ENCODE assay signal across 3 cellular contexts in the genomic region with DNA sequence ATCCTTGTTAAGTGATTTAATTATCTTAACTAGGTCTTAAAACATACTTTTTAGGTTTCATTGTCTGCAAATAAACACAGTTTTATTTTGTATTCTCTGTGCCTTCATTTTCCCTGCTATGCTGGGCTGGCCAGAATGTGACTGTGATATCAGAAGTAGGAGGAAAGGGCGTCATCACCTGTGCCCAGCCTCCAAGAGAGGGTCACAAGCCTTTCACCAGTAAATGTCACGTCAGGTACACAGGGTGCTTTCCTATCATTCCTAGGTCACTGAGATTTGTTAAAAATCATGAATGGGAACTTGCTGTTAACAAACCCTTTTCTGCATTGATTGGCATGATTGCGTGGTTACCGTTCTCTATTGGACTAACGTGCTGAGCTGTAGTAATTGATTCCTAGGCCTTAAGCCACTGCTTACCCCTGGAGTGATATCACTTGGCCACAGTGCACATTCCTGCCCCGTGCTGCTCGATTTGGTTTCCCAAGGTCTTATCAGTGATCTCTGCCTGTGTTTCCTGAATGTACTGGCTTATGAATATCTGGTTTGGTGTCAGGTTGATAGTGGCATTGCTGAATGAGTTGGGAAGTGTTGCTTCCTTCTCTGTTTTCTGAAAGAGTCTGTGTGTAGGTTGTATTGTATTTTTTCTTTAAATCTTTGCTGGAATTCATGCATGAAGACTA. TPM values are rescaled to one million over a fixed set of nuclear protein-coding genes. Genes with fewer than 3 reads are reported as not detected.
"Had no signal": no experiment of that assay in that cellular context is flagged by ENCODE, and none has a peak within 500 bp of the region (broad histone marks: within the 10 kb centered on the region; RNA-seq: fewer than 3 reads in every experiment).

No MANE protein-coding gene starts in this region.

RNA-seq across cellular contexts. Expression of gene ZDHHC11, which starts 14.7 kb away (rescaled TPM):
- total RNA-seq: ascending aorta had no signal

RNA-seq across cellular contexts. Expression of gene ZDHHC11B, which starts 51.5 kb away (rescaled TPM):
- total RNA-seq: dermis microvascular lymphatic vessel endothelial cell, lung microvascular endothelial cell had no signal

RNA-seq across cellular contexts. Expression of gene TRIP13, which starts 56.6 kb away (rescaled TPM):
- total RNA-seq: ascending aorta had no signal
